ENCODE assay signal across 1 cellular context in the genomic region with DNA sequence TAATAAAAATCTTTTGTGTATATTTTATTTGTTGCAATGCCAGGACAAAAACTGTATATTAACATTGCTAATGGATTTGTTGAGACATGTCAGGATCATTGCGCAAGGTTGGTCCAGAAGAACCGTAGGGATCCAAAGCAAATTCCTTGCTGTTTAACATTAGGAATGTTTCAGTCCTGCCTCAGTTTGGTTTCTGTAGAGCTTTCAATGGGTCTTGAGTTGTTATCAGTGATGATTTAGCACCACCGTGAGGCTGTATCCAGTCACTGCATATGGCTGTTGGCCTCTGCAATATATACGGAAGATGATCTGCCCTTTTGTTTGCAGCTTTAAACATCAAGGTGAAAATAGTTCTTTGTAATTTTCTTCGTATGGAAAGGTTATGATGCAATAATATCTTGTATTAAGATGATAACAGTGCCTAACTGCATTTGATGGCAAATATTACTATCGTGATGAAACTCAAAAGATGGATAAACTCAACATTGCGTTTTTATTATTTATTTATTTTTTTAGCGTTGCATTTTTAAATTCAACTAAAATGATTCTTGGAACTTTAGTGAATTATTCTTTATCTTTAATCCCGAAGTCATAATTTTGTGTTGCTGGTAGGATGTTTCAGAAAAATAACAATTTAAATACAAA.
TF ChIP-seq lines count a peak whose summit lies in the region.

No MANE protein-coding gene starts in this region.

TF ChIP-seq in HepG2, 621 proteins besides CTCF, POLR2A, EP300 and RAD21 (continued from another document and continues in another):
- TF ChIP-seq, protein P1, sequence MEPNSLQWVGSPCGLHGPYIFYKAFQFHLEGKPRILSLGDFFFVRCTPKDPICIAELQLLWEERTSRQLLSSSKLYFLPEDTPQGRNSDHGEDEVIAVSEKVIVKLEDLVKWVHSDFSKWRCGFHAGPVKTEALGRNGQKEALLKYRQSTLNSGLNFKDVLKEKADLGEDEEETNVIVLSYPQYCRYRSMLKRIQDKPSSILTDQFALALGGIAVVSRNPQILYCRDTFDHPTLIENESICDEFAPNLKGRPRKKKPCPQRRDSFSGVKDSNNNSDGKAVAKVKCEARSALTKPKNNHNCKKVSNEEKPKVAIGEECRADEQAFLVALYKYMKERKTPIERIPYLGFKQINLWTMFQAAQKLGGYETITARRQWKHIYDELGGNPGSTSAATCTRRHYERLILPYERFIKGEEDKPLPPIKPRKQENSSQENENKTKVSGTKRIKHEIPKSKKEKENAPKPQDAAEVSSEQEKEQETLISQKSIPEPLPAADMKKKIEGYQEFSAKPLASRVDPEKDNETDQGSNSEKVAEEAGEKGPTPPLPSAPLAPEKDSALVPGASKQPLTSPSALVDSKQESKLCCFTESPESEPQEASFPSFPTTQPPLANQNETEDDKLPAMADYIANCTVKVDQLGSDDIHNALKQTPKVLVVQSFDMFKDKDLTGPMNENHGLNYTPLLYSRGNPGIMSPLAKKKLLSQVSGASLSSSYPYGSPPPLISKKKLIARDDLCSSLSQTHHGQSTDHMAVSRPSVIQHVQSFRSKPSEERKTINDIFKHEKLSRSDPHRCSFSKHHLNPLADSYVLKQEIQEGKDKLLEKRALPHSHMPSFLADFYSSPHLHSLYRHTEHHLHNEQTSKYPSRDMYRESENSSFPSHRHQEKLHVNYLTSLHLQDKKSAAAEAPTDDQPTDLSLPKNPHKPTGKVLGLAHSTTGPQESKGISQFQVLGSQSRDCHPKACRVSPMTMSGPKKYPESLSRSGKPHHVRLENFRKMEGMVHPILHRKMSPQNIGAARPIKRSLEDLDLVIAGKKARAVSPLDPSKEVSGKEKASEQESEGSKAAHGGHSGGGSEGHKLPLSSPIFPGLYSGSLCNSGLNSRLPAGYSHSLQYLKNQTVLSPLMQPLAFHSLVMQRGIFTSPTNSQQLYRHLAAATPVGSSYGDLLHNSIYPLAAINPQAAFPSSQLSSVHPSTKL (CRISPR knock-in tag; IDR thresholded peaks at IDR 0.05) = peak; percentile 51
- TF ChIP-seq ZNF772 (CRISPR knock-in tag; IDR thresholded peaks at IDR 0.05) (no peak), NR2F2 (IDR thresholded peaks at IDR 0.05; ENCODE audit: borderline replicate concordance, low read depth) (no peak), CENPT (CRISPR knock-in tag; IDR thresholded peaks at IDR 0.05; ENCODE audit: low read depth) (no peak), HMG20B (CRISPR knock-in tag; conservative IDR thresholded peaks at IDR 0.05) (no peak), SALL1 (CRISPR knock-in tag; IDR thresholded peaks at IDR 0.05) (no peak), PHF8 (CRISPR knock-in tag; IDR thresholded peaks at IDR 0.05) (no peak), ZNF331 (CRISPR knock-in tag; IDR thresholded peaks at IDR 0.05) (0 out of 2 replicates have a peak, but pooled peaks have one; percentile 29), TAF1 (CRISPR knock-in tag; IDR thresholded peaks at IDR 0.05) (no peak), ZNF143 (CRISPR knock-in tag; IDR thresholded peaks at IDR 0.05) (no peak), MIXL1 (CRISPR knock-in tag; IDR thresholded peaks at IDR 0.05) (peak; percentile 81), TEAD3 (CRISPR knock-in tag; optimal IDR thresholded peaks at IDR 0.05; ENCODE audit: borderline replicate concordance) (peak; percentile 59), SMC3 (IDR thresholded peaks at IDR 0.05; ENCODE audit: low read length) (peak; percentile 77), CBX2 (IDR thresholded peaks at IDR 0.05; ENCODE audit: low read depth, low read length) (no peak), CBX2 (CRISPR knock-in tag; IDR thresholded peaks at IDR 0.05; ENCODE audit: low read depth) (no peak), SYNCRIP (IDR thresholded peaks at IDR 0.05; ENCODE audit: insufficient read depth, low read depth, low read length) (no peak), KMT2B (CRISPR knock-in tag; IDR thresholded peaks at IDR 0.05) (no peak), ZSCAN29 (CRISPR knock-in tag; conservative IDR thresholded peaks at IDR 0.05) (no peak), PCBP1 (IDR thresholded peaks at IDR 0.05; ENCODE audit: borderline replicate concordance, low read depth, low read length) (no peak), ZNF354B (CRISPR knock-in tag; IDR thresholded peaks at IDR 0.05) (no peak), CHCHD3 (CRISPR knock-in tag; IDR thresholded peaks at IDR 0.05) (no peak), CCDC6 (CRISPR knock-in tag; IDR thresholded peaks at IDR 0.05) (no peak), ZBTB21 (CRISPR knock-in tag; IDR thresholded peaks at IDR 0.05) (no peak), ZNF724P (CRISPR knock-in tag; IDR thresholded peaks at IDR 0.05; ENCODE audit: borderline replicate concordance) (no peak), KLF13 (CRISPR knock-in tag; IDR thresholded peaks at IDR 0.05) (no peak), MAFF (IDR thresholded peaks at IDR 0.05; ENCODE audit: low read depth, low read length) (no peak), RFX3 (CRISPR knock-in tag; IDR thresholded peaks at IDR 0.05) (no peak), ZNF124 (CRISPR knock-in tag; IDR thresholded peaks at IDR 0.05) (0 out of 2 replicates have a peak, but pooled peaks have one; percentile 46)
- TF ChIP-seq, protein P2, sequence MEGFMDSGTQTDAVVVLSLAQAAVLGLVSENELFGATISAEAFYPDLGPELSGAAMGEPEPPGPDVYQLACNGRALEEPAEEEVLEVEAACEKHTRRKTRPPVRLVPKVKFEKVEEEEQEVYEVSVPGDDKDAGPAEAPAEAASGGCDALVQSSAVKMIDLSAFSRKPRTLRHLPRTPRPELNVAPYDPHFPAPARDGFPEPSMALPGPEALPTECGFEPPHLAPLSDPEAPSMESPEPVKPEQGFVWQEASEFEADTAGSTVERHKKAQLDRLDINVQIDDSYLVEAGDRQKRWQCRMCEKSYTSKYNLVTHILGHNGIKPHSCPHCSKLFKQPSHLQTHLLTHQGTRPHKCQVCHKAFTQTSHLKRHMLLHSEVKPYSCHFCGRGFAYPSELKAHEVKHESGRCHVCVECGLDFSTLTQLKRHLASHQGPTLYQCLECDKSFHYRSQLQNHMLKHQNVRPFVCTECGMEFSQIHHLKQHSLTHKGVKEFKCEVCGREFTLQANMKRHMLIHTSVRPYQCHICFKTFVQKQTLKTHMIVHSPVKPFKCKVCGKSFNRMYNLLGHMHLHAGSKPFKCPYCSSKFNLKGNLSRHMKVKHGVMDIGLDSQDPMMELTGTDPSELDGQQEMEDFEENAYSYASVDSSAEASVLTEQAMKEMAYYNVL (CRISPR knock-in tag; IDR thresholded peaks at IDR 0.05; ENCODE audit: borderline replicate concordance) = no peak
- TF ChIP-seq, protein P3, sequence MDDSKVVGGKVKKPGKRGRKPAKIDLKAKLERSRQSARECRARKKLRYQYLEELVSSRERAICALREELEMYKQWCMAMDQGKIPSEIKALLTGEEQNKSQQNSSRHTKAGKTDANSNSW (CRISPR knock-in tag; IDR thresholded peaks at IDR 0.05; ENCODE audit: borderline replicate concordance) = no peak
- TF ChIP-seq, protein P4, sequence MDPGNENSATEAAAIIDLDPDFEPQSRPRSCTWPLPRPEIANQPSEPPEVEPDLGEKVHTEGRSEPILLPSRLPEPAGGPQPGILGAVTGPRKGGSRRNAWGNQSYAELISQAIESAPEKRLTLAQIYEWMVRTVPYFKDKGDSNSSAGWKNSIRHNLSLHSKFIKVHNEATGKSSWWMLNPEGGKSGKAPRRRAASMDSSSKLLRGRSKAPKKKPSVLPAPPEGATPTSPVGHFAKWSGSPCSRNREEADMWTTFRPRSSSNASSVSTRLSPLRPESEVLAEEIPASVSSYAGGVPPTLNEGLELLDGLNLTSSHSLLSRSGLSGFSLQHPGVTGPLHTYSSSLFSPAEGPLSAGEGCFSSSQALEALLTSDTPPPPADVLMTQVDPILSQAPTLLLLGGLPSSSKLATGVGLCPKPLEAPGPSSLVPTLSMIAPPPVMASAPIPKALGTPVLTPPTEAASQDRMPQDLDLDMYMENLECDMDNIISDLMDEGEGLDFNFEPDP (CRISPR knock-in tag; conservative IDR thresholded peaks at IDR 0.05) = no peak
- TF ChIP-seq, protein P5, sequence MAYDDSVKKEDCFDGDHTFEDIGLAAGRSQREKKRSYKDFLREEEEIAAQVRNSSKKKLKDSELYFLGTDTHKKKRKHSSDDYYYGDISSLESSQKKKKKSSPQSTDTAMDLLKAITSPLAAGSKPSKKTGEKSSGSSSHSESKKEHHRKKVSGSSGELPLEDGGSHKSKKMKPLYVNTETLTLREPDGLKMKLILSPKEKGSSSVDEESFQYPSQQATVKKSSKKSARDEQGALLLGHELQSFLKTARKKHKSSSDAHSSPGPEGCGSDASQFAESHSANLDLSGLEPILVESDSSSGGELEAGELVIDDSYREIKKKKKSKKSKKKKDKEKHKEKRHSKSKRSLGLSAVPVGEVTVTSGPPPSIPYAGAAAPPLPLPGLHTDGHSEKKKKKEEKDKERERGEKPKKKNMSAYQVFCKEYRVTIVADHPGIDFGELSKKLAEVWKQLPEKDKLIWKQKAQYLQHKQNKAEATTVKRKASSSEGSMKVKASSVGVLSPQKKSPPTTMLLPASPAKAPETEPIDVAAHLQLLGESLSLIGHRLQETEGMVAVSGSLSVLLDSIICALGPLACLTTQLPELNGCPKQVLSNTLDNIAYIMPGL (CRISPR knock-in tag; IDR thresholded peaks at IDR 0.05; ENCODE audit: borderline replicate concordance in 1 of 2, low read depth in 1 of 2) = peak in 1 of 2 experiments; percentile 51; a peak in 1 of 4 replicates
- TF ChIP-seq, protein P6, sequence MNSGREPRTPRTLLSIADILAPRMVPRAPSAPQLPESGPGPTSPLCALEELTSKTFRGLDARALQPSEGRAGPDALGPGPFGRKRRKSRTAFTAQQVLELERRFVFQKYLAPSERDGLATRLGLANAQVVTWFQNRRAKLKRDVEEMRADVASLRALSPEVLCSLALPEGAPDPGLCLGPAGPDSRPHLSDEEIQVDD (CRISPR knock-in tag; IDR thresholded peaks at IDR 0.05; ENCODE audit: borderline replicate concordance) = no peak
- TF ChIP-seq, protein P7, sequence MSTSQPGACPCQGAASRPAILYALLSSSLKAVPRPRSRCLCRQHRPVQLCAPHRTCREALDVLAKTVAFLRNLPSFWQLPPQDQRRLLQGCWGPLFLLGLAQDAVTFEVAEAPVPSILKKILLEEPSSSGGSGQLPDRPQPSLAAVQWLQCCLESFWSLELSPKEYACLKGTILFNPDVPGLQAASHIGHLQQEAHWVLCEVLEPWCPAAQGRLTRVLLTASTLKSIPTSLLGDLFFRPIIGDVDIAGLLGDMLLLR (CRISPR knock-in tag; IDR thresholded peaks at IDR 0.05) = no peak
- TF ChIP-seq, protein P8, sequence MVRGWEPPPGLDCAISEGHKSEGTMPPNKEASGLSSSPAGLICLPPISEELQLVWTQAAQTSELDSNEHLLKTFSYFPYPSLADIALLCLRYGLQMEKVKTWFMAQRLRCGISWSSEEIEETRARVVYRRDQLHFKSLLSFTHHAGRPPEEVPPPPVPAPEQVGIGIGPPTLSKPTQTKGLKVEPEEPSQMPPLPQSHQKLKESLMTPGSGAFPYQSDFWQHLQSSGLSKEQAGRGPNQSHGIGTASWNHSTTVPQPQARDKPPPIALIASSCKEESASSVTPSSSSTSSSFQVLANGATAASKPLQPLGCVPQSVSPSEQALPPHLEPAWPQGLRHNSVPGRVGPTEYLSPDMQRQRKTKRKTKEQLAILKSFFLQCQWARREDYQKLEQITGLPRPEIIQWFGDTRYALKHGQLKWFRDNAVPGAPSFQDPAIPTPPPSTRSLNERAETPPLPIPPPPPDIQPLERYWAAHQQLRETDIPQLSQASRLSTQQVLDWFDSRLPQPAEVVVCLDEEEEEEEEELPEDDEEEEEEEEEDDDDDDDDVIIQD (CRISPR knock-in tag; IDR thresholded peaks at IDR 0.05; ENCODE audit: low read depth) = 0 out of 2 replicates have a peak, but pooled peaks have one; percentile 18
- TF ChIP-seq, protein P9, sequence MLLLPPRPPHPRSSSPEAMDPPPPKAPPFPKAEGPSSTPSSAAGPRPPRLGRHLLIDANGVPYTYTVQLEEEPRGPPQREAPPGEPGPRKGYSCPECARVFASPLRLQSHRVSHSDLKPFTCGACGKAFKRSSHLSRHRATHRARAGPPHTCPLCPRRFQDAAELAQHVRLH (CRISPR knock-in tag; IDR thresholded peaks at IDR 0.05; ENCODE audit: borderline replicate concordance, low read depth) = no peak
- TF ChIP-seq, protein P10, sequence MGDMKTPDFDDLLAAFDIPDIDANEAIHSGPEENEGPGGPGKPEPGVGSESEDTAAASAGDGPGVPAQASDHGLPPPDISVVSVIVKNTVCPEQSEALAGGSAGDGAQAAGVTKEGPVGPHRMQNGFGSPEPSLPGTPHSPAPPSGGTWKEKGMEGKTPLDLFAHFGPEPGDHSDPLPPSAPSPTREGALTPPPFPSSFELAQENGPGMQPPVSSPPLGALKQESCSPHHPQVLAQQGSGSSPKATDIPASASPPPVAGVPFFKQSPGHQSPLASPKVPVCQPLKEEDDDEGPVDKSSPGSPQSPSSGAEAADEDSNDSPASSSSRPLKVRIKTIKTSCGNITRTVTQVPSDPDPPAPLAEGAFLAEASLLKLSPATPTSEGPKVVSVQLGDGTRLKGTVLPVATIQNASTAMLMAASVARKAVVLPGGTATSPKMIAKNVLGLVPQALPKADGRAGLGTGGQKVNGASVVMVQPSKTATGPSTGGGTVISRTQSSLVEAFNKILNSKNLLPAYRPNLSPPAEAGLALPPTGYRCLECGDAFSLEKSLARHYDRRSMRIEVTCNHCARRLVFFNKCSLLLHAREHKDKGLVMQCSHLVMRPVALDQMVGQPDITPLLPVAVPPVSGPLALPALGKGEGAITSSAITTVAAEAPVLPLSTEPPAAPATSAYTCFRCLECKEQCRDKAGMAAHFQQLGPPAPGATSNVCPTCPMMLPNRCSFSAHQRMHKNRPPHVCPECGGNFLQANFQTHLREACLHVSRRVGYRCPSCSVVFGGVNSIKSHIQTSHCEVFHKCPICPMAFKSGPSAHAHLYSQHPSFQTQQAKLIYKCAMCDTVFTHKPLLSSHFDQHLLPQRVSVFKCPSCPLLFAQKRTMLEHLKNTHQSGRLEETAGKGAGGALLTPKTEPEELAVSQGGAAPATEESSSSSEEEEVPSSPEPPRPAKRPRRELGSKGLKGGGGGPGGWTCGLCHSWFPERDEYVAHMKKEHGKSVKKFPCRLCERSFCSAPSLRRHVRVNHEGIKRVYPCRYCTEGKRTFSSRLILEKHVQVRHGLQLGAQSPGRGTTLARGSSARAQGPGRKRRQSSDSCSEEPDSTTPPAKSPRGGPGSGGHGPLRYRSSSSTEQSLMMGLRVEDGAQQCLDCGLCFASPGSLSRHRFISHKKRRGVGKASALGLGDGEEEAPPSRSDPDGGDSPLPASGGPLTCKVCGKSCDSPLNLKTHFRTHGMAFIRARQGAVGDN (CRISPR knock-in tag; IDR thresholded peaks at IDR 0.05) = no peak
